Comparison of ENCODE assay signal across 22 cellular contexts in genomic region chr17:81951785-81952684, GRCh38. TPM values are rescaled to one million over a fixed set of nuclear protein-coding genes. Genes with fewer than 3 reads are reported as not detected.
A peak's percentile ranks its signal among the peaks of the same experiment; 100 is the strongest.
DNase-seq lines count a peak whose midpoint lies in the region; ATAC-seq and TF ChIP-seq lines count a peak whose summit lies in the region.
"Had no signal": no experiment of that assay in that cellular context is flagged by ENCODE, and none has a peak within 500 bp of the region (broad histone marks: within the 10 kb centered on the region; RNA-seq: fewer than 3 reads in every experiment).

No MANE protein-coding gene starts in this region.

- no peak overlapping the region for H3K14ac ChIP-seq in trophoblast cell (ENCODE audit: low read length)

- no peaks in the 10 kb centered on the region for H3K79me1 ChIP-seq in trophoblast cell (ENCODE audit: low read length)

- H3K36me3 ChIP-seq in endodermal cell (ENCODE audit: control insufficient read depth, insufficient read depth, low read length) (no peaks in the 10 kb centered on the region), trophoblast cell (ENCODE audit: control insufficient read depth in 1 of 2, insufficient read depth in 2 of 2, low read length in 2 of 2) (peaks cover 0 to 3% of the 10 kb centered on the region in 2 experiments)

- no peak overlapping the region for H2AFZ ChIP-seq in trophoblast cell (ENCODE audit: insufficient read depth, low read length, poor library complexity)
- H2AFZ ChIP-seq: GM23338 had no signal

- no peak overlapping the region for H4K12ac ChIP-seq in trophoblast cell (ENCODE audit: low read depth, low read length)

- H3K27ac ChIP-seq in endodermal cell (ENCODE audit: low read depth, low read length) (no peak overlapping the region), trophoblast cell (ENCODE audit: low read depth, low read length) (no peak overlapping the region), caudate nucleus (ENCODE audit: low read depth, low read length) (no peak overlapping the region)
- H3K27ac ChIP-seq: 22Rv1, A549 had no signal

- no peak overlapping the region for H2BK5ac ChIP-seq in trophoblast cell (ENCODE audit: low read depth, low read length, poor library complexity)

- no peak overlapping the region for H3K4me3 Mint-ChIP-seq in endodermal cell
- H3K4me3 Mint-ChIP-seq: CD14-positive monocyte, GM23338, IgD-negative memory B cell had no signal

- H3K4me2 ChIP-seq in trophoblast cell (ENCODE audit: low read length): no peak overlapping the region
- H3K4me2 ChIP-seq: A549, GM23338 had no signal

- no peaks in the 10 kb centered on the region for H3K4me1 Mint-ChIP-seq in endodermal cell
- H3K4me1 Mint-ChIP-seq: CD14-positive monocyte, IgD-negative memory B cell had no signal

- no peak for TF ChIP-seq CTCF in endodermal cell (conservative IDR thresholded peaks at IDR 0.05)

- H3K23ac ChIP-seq in trophoblast cell (ENCODE audit: low read length): no peak overlapping the region

- H3K4ac ChIP-seq in trophoblast cell (ENCODE audit: low read depth, low read length): no peak overlapping the region

- no peaks in the 10 kb centered on the region for H3K27me3 ChIP-seq in endodermal cell (ENCODE audit: control insufficient read depth, insufficient read depth, low read length, poor library complexity, severe bottlenecking)
- no peaks in the 10 kb centered on the region for H3K27me3 ChIP-seq in trophoblast cell (ENCODE audit: insufficient read depth, low read length)

- no peak overlapping the region for H3K4me3 ChIP-seq in endodermal cell (ENCODE audit: low read length)
- H3K4me3 ChIP-seq in trophoblast cell (ENCODE audit: low read depth, low read length): no peak overlapping the region
- H3K4me3 ChIP-seq: A549, GM12878, GM23338 had no signal

- H2BK120ac ChIP-seq in trophoblast cell (ENCODE audit: insufficient read depth, low read length, poor library complexity): no peak overlapping the region

- no peaks in the 10 kb centered on the region for H3K4me1 ChIP-seq in endodermal cell (ENCODE audit: control insufficient read depth, insufficient read depth, low read length)
- H3K4me1 ChIP-seq in trophoblast cell (ENCODE audit: control insufficient read depth in 1 of 2, insufficient read depth in 2 of 2, low read length in 2 of 2): peaks cover 6 to 8% of the 10 kb centered on the region in 2 experiments
- H3K4me1 ChIP-seq: A549 had no signal

- no peak overlapping the region for H3K18ac ChIP-seq in trophoblast cell (ENCODE audit: low read length)

- WGBS in endodermal cell (ENCODE audit: insufficient coverage in 1 of 2, insufficient read length in 1 of 2), 2 experiments: 80 to 82% methylated on average over 9 to 10 of the region's 13 CpGs
- no CpG with 5 or more reads among the region's 13 CpGs for WGBS in trophoblast cell (ENCODE audit: extremely low coverage, insufficient coverage, insufficient read length)

- peaks cover 10% of the 10 kb centered on the region for H3K27me3 Mint-ChIP-seq in endodermal cell (ENCODE audit: insufficient read depth)
- H3K27me3 Mint-ChIP-seq: CD4-positive, alpha-beta memory T cell had no signal

- peak; percentile 60 for DNase-seq in NCI-H2171 treated with DMSO at 0.1 percent for 48 hours (lab: John Stamatoyannopoulos, UW)
- DNase-seq in NCI-H2171 (lab: John Stamatoyannopoulos, UW): no peak
- DNase-seq in NCI-H69 (lab: John Stamatoyannopoulos, UW): peak; percentile 59
- DNase-seq in endodermal cell: peak; percentile 39
- DNase-seq in trophoblast cell: peak; percentile 70 to 81
- no peak for DNase-seq in caudate nucleus (lab: John Stamatoyannopoulos, UW)
- no peak for DNase-seq in NCI-H2081 (lab: John Stamatoyannopoulos, UW)
- DNase-seq: AML-193, DMS153, DMS79 treated with DMSO at 0.1 percent for 48 hours, EL, HCEC 1CT had no signal

- no peaks in the 10 kb centered on the region for H3K79me2 ChIP-seq in trophoblast cell (ENCODE audit: control insufficient read depth, insufficient read depth, low read length, poor library complexity)

- H3K9ac ChIP-seq in endodermal cell (ENCODE audit: extremely low read depth, low read length, poor library complexity, severe bottlenecking): no peak overlapping the region
- H3K9ac ChIP-seq in trophoblast cell (ENCODE audit: low read length): no peak overlapping the region

- no peak overlapping the region for H2BK12ac ChIP-seq in trophoblast cell (ENCODE audit: low read length)

- no peak overlapping the region for H4K91ac ChIP-seq in trophoblast cell (ENCODE audit: low read depth, low read length)

- H2AK5ac ChIP-seq in trophoblast cell (ENCODE audit: low read length): no peak overlapping the region

- no peak overlapping the region for H4K8ac ChIP-seq in trophoblast cell (ENCODE audit: low read depth, low read length)

- no peaks in the 10 kb centered on the region for H3K36me3 Mint-ChIP-seq in endodermal cell (ENCODE audit: low read depth)
- H3K36me3 Mint-ChIP-seq: CD14-positive monocyte; CD4-positive, alpha-beta memory T cell; IgD-negative memory B cell had no signal

- no peaks in the 10 kb centered on the region for H3K9me3 ChIP-seq in endodermal cell (ENCODE audit: control insufficient read depth, low read length)
- H3K9me3 ChIP-seq in trophoblast cell (ENCODE audit: insufficient read depth, low read depth, low read length): peaks cover 3% of the 10 kb centered on the region
- H3K9me3 ChIP-seq: A549 had no signal

- H3K27ac Mint-ChIP-seq in endodermal cell: no peak overlapping the region
- H3K27ac Mint-ChIP-seq: CD14-positive monocyte, GM23338 had no signal

- no peak for ATAC-seq in GM19395 (IDR thresholded peaks at IDR 0.05; ENCODE audit: unreplicated experiment)
- ATAC-seq: GM12878, GM23338 had no signal

- H3K9me3 Mint-ChIP-seq in endodermal cell: no peaks in the 10 kb centered on the region
- H3K9me3 Mint-ChIP-seq: CD4-positive, alpha-beta memory T cell; GM23338; IgD-negative memory B cell had no signal

RNA-seq across cellular contexts. Expression of gene MYADML2, which starts 5.0 kb away (rescaled TPM):
- total RNA-seq in endodermal cell: not detected
- not detected for polyA plus RNA-seq in endodermal cell (2013, experiment 1 of 2)
- not detected for polyA plus RNA-seq in endodermal cell (2013, experiment 2 of 2)
- 0.01 TPM in 1 of 2 replicates, not detected in the other for polyA plus RNA-seq in trophoblast cell (2013)
- total RNA-seq: CD4-positive, alpha-beta memory T cell; G401; GM12878 had no signal
- polyA plus RNA-seq: A549; BJ; CD14-positive monocyte; CD4-positive, alpha-beta memory T cell; GM12878; IgD-negative memory B cell had no signal

RNA-seq across cellular contexts. Expression of gene NOTUM, which starts 9.0 kb away (rescaled TPM):
- 10 to 100 TPM; 12.5 to 26.3 TPM for total RNA-seq in endodermal cell
- polyA plus RNA-seq in endodermal cell (2013, experiment 1 of 2): 6.2 TPM
- 5.0 TPM for polyA plus RNA-seq in endodermal cell (2013, experiment 2 of 2)
- 8.7 and 9.0 TPM in 2 replicates for polyA plus RNA-seq in trophoblast cell (2013)
- total RNA-seq: CD4-positive, alpha-beta memory T cell had no signal
- polyA plus RNA-seq: CD14-positive monocyte; CD4-positive, alpha-beta memory T cell; IgD-negative memory B cell had no signal

RNA-seq across cellular contexts. Expression of gene PYCR1, which starts 14.9 kb away (rescaled TPM):
- total RNA-seq in endodermal cell: 100 to 1,000 TPM; 104 to 107 TPM
- polyA plus RNA-seq in endodermal cell (2013, experiment 1 of 2): 100 TPM
- polyA plus RNA-seq in endodermal cell (2013, experiment 2 of 2): 91.8 TPM
- 37.2 and 37.6 TPM in 2 replicates for polyA plus RNA-seq in trophoblast cell (2013)
- polyA plus RNA-seq: CD14-positive monocyte had no signal

RNA-seq across cellular contexts. Expression of gene MAFG, which starts 24.5 kb away (rescaled TPM):
- total RNA-seq in endodermal cell: 10 to 100 TPM; 39.9 to 54.1 TPM
- 16.8 TPM for polyA plus RNA-seq in endodermal cell (2013, experiment 1 of 2)
- polyA plus RNA-seq in endodermal cell (2013, experiment 2 of 2): 15.6 TPM
- 32.1 and 36.5 TPM in 2 replicates for polyA plus RNA-seq in trophoblast cell (2013)

RNA-seq across cellular contexts. Expression of gene ASPSCR1, which starts 25.4 kb away (rescaled TPM):
- 10 to 100 TPM; 50.8 to 65.4 TPM for total RNA-seq in endodermal cell
- 41.5 TPM for polyA plus RNA-seq in endodermal cell (2013, experiment 1 of 2)
- polyA plus RNA-seq in endodermal cell (2013, experiment 2 of 2): 30.3 TPM
- 12.8 and 13.1 TPM in 2 replicates for polyA plus RNA-seq in trophoblast cell (2013)

Comparison
In these comparisons a context has a peak if more than half of its experiments do, and no peak if none do; other contexts are left out.
1. DNase-seq: peak in NCI-H2171 treated with DMSO at 0.1 percent for 48 hours (single experiment), NCI-H69 (single experiment), endodermal cell (single experiment) and trophoblast cell (2 of 2); none in NCI-H2171 (single experiment), caudate nucleus (0 of 61) and NCI-H2081 (0 of 2).